ENCODE assay signal across 8 cellular contexts in genomic region chr10:93859049-93859655, GRCh38. TPM values are rescaled to one million over a fixed set of nuclear protein-coding genes. Genes with fewer than 3 reads are reported as not detected.
A peak's percentile ranks its signal among the peaks of the same experiment; 100 is the strongest.
DNase-seq lines count a peak whose midpoint lies in the region; ATAC-seq, FAIRE-seq and TF ChIP-seq lines count a peak whose summit lies in the region.

No MANE protein-coding gene starts in this region.

- CTCF ChIA-PET in A549 (lab: Yijun Ruan, JAX): interaction anchor here (0.6 to 2.8 kb wide), 25 partner anchors 10 to 461 kb away, joined by 3 to 18 read pairs (median 4); partner anchors contain the start of genes FRA10AC1 and SLC35G1

- TF ChIP-seq CTCF in A549 (IDR thresholded peaks at IDR 0.05): peak; percentile 71
- TF ChIP-seq CTCF in GM10266 (IDR thresholded peaks at IDR 0.05; ENCODE audit: control insufficient read depth, insufficient read depth, low read depth, missing control alignments): peak; percentile 43
- peak; percentile 30 for TF ChIP-seq CTCF in fibroblast of pulmonary artery (IDR thresholded peaks at IDR 0.05; ENCODE audit: low read length, missing control alignments)
- TF ChIP-seq CTCF in suprapubic skin (IDR thresholded peaks at IDR 0.05): no peak

- no peaks in the 10 kb centered on the region for H3K4me1 ChIP-seq in A549
- no peaks in the 10 kb centered on the region for H3K4me1 ChIP-seq in suprapubic skin

- no peaks in the 10 kb centered on the region for H3K27me3 ChIP-seq in suprapubic skin

- no peak overlapping the region for H3K27ac ChIP-seq in A549
- no peak overlapping the region for H3K27ac ChIP-seq in suprapubic skin

- ATAC-seq in A549 (peak in 1 of 2 experiments; percentile 41; a peak in 1 of 6 replicates), HG03039 (IDR thresholded peaks at IDR 0.05; ENCODE audit: unreplicated experiment) (no peak)

- TF ChIP-seq EP300 in A549 (IDR thresholded peaks at IDR 0.05) (no peak), suprapubic skin (IDR thresholded peaks at IDR 0.05) (no peak)

- peak; percentile 12 to 16 for DNase-seq in A549 (ENCODE audit: low read depth in 1 of 2, low spot score in 1 of 2)
- DNase-seq in GM10266 (ENCODE audit: extremely low spot score): no peak
- DNase-seq in OCI-M1 (lab: John Stamatoyannopoulos, UW): peak; percentile 39
- DNase-seq in fibroblast of pulmonary artery (ENCODE audit: low read depth): peak; percentile 15
- DNase-seq in suprapubic skin (ENCODE audit: low spot score in 2 of 2): no peak
- no peak for DNase-seq in H4 (ENCODE audit: low spot score)
- DNase-seq in hippocampal formation (lab: John Stamatoyannopoulos, UW): no peak

- peak; percentile 68 for TF ChIP-seq RAD21 in A549 (conservative IDR thresholded peaks at IDR 0.05 in 1 of 2, IDR thresholded peaks at IDR 0.05 in 1 of 2)

- no peak for TF ChIP-seq POLR2A in A549 (IDR thresholded peaks at IDR 0.05; ENCODE audit: low read length)
- no peak for TF ChIP-seq POLR2A in suprapubic skin (IDR thresholded peaks at IDR 0.05)

- FAIRE-seq in A549 (lab: Jason Lieb, UNC): peak; percentile 72

- no peaks in the 10 kb centered on the region for H3K36me3 ChIP-seq in suprapubic skin

- 5% methylated on average over 3 of the region's 3 CpGs for WGBS in A549 (ENCODE audit: missing lambda C conversion rate)
- 25% methylated on average over 3 of the region's 3 CpGs for WGBS in suprapubic skin

- POLR2A ChIA-PET in A549 (lab: Yijun Ruan, JAX): no interaction called here

- no peak overlapping the region for H3K4me3 ChIP-seq in A549
- no peak overlapping the region for H3K4me3 ChIP-seq in fibroblast of pulmonary artery (replicated peaks; ENCODE audit: low read depth, low read length)
- H3K4me3 ChIP-seq in suprapubic skin: no peak overlapping the region

- H3K9me3 ChIP-seq in A549 (peaks cover 10% of the 10 kb centered on the region; the same call in 2 of the 3 replicates), suprapubic skin (no peaks in the 10 kb centered on the region)

- H3K4me2 ChIP-seq in A549: no peak overlapping the region

TF ChIP-seq in A549, 52 proteins besides CTCF, POLR2A, EP300 and RAD21:
- TF ChIP-seq HDAC2 (IDR thresholded peaks at IDR 0.05) (no peak), TP53 (CRISPR knock-in tag; IDR thresholded peaks at IDR 0.05) (no peak), BHLHE40 (IDR thresholded peaks at IDR 0.05; ENCODE audit: low read depth, low read length) (no peak), SMC3 (IDR thresholded peaks at IDR 0.05) (peak; percentile 54)

RNA-seq across cellular contexts. Expression of gene SLC35G1, which starts 34.6 kb away (rescaled TPM):
- polyA plus RNA-seq in A549 (2011; rRNA removed) (16.8 and 17.3 TPM in 2 replicates), A549 (2017; fragmentation: RNase III; extraction: RNeasy Plus Mini Kit Qiagen cat#74134 plus additional on column Dnase treatment) (11.9 to 13.0 TPM (median 12.9 TPM) in 3 replicates)
- 7.1 and 9.0 TPM in 2 replicates for polyA plus RNA-seq in A549 (2012; cell fraction: cytosol; rRNA removed)
- 4.0 and 5.4 TPM in 2 replicates for polyA plus RNA-seq in A549 (2012; cell fraction: nucleus; rRNA removed)
- 6.0 and 7.9 TPM in 2 replicates for polyA minus RNA-seq in A549 (2011; rRNA and poly(A)+ RNA removed)
- total RNA-seq in suprapubic skin: 1 to 10 TPM; 1.4 to 5.1 (median 4.2) TPM
- 6.9 and 11.0 TPM in 2 replicates for total RNA-seq in H4 (2014; rRNA removed; shearing (Covaris generic))

Comparison
In these comparisons a context has a peak if more than half of its experiments do, and no peak if none do; other contexts are left out.
1. DNase-seq: peak in A549 (2 of 2), OCI-M1 (single experiment) and fibroblast of pulmonary artery (single experiment); none in GM10266 (single experiment), suprapubic skin (0 of 2), H4 (single experiment) and hippocampal formation (0 of 2).
2. CTCF ChIP-seq: peak in A549 (single experiment), GM10266 (single experiment) and fibroblast of pulmonary artery (single experiment); none in suprapubic skin (0 of 2).